In genomic region chr1:34162852-34163766, GRCh38 we compare ENCODE assay signal across 8 cellular contexts. TPM values are rescaled to one million over a fixed set of nuclear protein-coding genes. Genes with fewer than 3 reads are reported as not detected.
DNase-seq lines count a peak whose midpoint lies in the region; ATAC-seq and TF ChIP-seq lines count a peak whose summit lies in the region.

No MANE protein-coding gene starts in this region.

- intact Hi-C loops in dorsolateral prefrontal cortex (cut with DNase I) = loop anchor here (2.0 to 10.0 kb wide), 10 partner anchors 48 to 582 kb away; no protein-coding TSS in a partner anchor
- intact Hi-C loops in right lobe of liver (cut with DNase I) = no loop called here

- H3K27ac ChIP-seq in Peyer's patch = no peak overlapping the region
- H3K27ac ChIP-seq in dorsolateral prefrontal cortex = peak overlapping the region in 35 of 59 donors; percentile 12 to 97 (median 71)
- no peak overlapping the region for H3K27ac ChIP-seq in right lobe of liver

- no peaks in the 10 kb centered on the region for H3K9me3 ChIP-seq in Peyer's patch
- no peaks in the 10 kb centered on the region for H3K9me3 ChIP-seq in right lobe of liver

- TF ChIP-seq POLR2A in Peyer's patch (IDR thresholded peaks at IDR 0.05) (no peak), right lobe of liver (IDR thresholded peaks at IDR 0.05) (no peak)

- peaks cover 72 to 90% of the 10 kb centered on the region in 2 donors for H3K27me3 Mint-ChIP-seq in stimulated activated naive B cell treated with anti-CD40 and anti-IgM and Interleukin-4, amounts not matched to agents 10 μg/mL and 1 μg/mL and 100 μg/mL, for 72 hours

- H3K4me1 ChIP-seq in Peyer's patch (peaks cover 0 to 31% (median 0%) of the 10 kb centered on the region in 4 donors), right lobe of liver (peaks cover 0 to 19% (median 2%) of the 10 kb centered on the region in 4 donors)

- peaks cover 3 to 4% of the 10 kb centered on the region in 2 donors for H3K36me3 Mint-ChIP-seq in stimulated activated naive B cell treated with anti-CD40 and anti-IgM and Interleukin-4, amounts not matched to agents 10 μg/mL and 1 μg/mL and 100 μg/mL, for 72 hours

- H3K27me3 ChIP-seq in Peyer's patch (peaks cover 0 to 35% of the 10 kb centered on the region in 2 donors), dorsolateral prefrontal cortex (peaks cover 0 to 3% (median 0%) of the 10 kb centered on the region in 45 donors), right lobe of liver (peaks cover 0 to 22% of the 10 kb centered on the region in 2 donors)

- no peaks in the 10 kb centered on the region for H3K36me3 ChIP-seq in Peyer's patch
- no peaks in the 10 kb centered on the region for H3K36me3 ChIP-seq in right lobe of liver

- 2% methylated on average over 22 of the region's 46 CpGs for WGBS in right lobe of liver (ENCODE audit: insufficient coverage, low coverage, low lambda C conversion rate, missing lambda C conversion rate)

- TF ChIP-seq CTCF in Peyer's patch (IDR thresholded peaks at IDR 0.05) = peak in 4 of 6 experiments; percentile 27 to 48 (median 41)
- peak; percentile 45 to 94 (median 84) for TF ChIP-seq CTCF in dorsolateral prefrontal cortex (IDR thresholded peaks at IDR 0.05 in 54 of 56, conservative IDR thresholded peaks at IDR 0.05 in 2 of 56; ENCODE audit: low read depth in 1 of 56, partially characterized antibody in 56 of 56)
- TF ChIP-seq CTCF in right lobe of liver (IDR thresholded peaks at IDR 0.05) = peak; percentile 36 to 61 (median 56)

- peak; percentile 63 for ATAC-seq in HG03095 (IDR thresholded peaks at IDR 0.05; ENCODE audit: unreplicated experiment)
- ATAC-seq in right lobe of liver = peak; percentile 86 to 97 (median 91)
- peak; percentile 83 to 92 for ATAC-seq in stimulated activated naive B cell treated with anti-CD40 and anti-IgM and Interleukin-4, amounts not matched to agents 10 μg/mL and 1 μg/mL and 100 μg/mL, for 72 hours (replicated peaks)
- ATAC-seq in GM18519 (IDR thresholded peaks at IDR 0.05; ENCODE audit: low FRiP score, unreplicated experiment) = no peak

- peaks cover 0 to 3% of the 10 kb centered on the region in 2 donors for H3K9me3 Mint-ChIP-seq in stimulated activated naive B cell treated with anti-CD40 and anti-IgM and Interleukin-4, amounts not matched to agents 10 μg/mL and 1 μg/mL and 100 μg/mL, for 72 hours

- H3K4me3 Mint-ChIP-seq in stimulated activated naive B cell treated with anti-CD40 and anti-IgM and Interleukin-4, amounts not matched to agents 10 μg/mL and 1 μg/mL and 100 μg/mL, for 72 hours = peak overlapping the region; percentile 82

- peak overlapping the region; percentile 92 for H3K27ac Mint-ChIP-seq in stimulated activated naive B cell treated with anti-CD40 and anti-IgM and Interleukin-4, amounts not matched to agents 10 μg/mL and 1 μg/mL and 100 μg/mL, for 72 hours

- DNase-seq in stimulated activated CD4-positive, alpha-beta T cell treated with anti-CD3 and anti-CD28 coated beads, Interleukin-15, amount 100 ng/mL, for 48 hours (ENCODE audit: low read depth in 2 of 2) = peak; percentile 10 to 18
- DNase-seq in stimulated activated CD4-positive, alpha-beta T cell treated with anti-CD3 and anti-CD28 coated beads, Interleukin-4, amount 100 ng/mL, for 4 hours = no peak
- DNase-seq in Peyer's patch (peak; percentile 17 to 55 (median 53)), dorsolateral prefrontal cortex (peak; percentile 71 to 91 (median 87)), right lobe of liver (peak; percentile 60 to 75 (median 73))
- DNase-seq in stimulated activated naive B cell treated with anti-CD40 and anti-IgM and Interleukin-4, amounts not matched to agents 10 μg/mL and 1 μg/mL and 100 μg/mL, for 72 hours = peak; percentile 23

- H3K4me3 ChIP-seq in Peyer's patch = peak overlapping the region in 3 of 4 donors; percentile 20 to 42 (median 36)
- H3K4me3 ChIP-seq in dorsolateral prefrontal cortex = peak overlapping the region; percentile 42 to 81 (median 69)
- peak overlapping the region; percentile 4 to 42 (median 32) for H3K4me3 ChIP-seq in right lobe of liver

- peaks cover 5 to 13% of the 10 kb centered on the region in 2 donors for H3K4me1 Mint-ChIP-seq in stimulated activated naive B cell treated with anti-CD40 and anti-IgM and Interleukin-4, amounts not matched to agents 10 μg/mL and 1 μg/mL and 100 μg/mL, for 72 hours

RNA-seq across cellular contexts. Expression of gene CSMD2, which starts 1.9 kb away (rescaled TPM):
- total RNA-seq in Peyer's patch (1 to 10 TPM in 1 of 4 donors, under 1 TPM in 3; under 0.01 to 1.2 (median 0.70) TPM), dorsolateral prefrontal cortex (10 to 100 TPM; 13.2 to 37.8 (median 23.1) TPM), right lobe of liver (under 1 TPM in 5 of 6 experiments, not detected in 1; under 0.01 to 0.19 (median 0.09) TPM)

RNA-seq across cellular contexts. Expression of gene C1orf94, which starts 13.6 kb away (rescaled TPM):
- total RNA-seq in Peyer's patch (not detected), dorsolateral prefrontal cortex (1 to 10 TPM in 9 of 120 experiments, under 1 TPM in 81, not detected in 30; 0.19 to 1.8 (median 0.47) TPM), right lobe of liver (not detected)

Comparison
In these comparisons a context has a peak if more than half of its experiments do, and no peak if none do; other contexts are left out.
1. DNase-seq: peak in stimulated activated CD4-positive, alpha-beta T cell treated with anti-CD3 and anti-CD28 coated beads, Interleukin-15, amount 100 ng/mL, for 48 hours (2 of 2), Peyer's patch (3 of 3), dorsolateral prefrontal cortex (10 of 10), right lobe of liver (3 of 3) and stimulated activated naive B cell treated with anti-CD40 and anti-IgM and Interleukin-4, amounts not matched to agents 10 μg/mL and 1 μg/mL and 100 μg/mL, for 72 hours (single experiment); none in stimulated activated CD4-positive, alpha-beta T cell treated with anti-CD3 and anti-CD28 coated beads, Interleukin-4, amount 100 ng/mL, for 4 hours (0 of 2).
2. H3K27ac ChIP-seq: peak in dorsolateral prefrontal cortex (35 of 59); none in Peyer's patch (0 of 4) and right lobe of liver (0 of 3).
3. RNA of gene CSMD2, which starts 1.9 kb away (total RNA-seq): 13.2 to 37.8 TPM in dorsolateral prefrontal cortex; under 0.01 to 1.2 TPM in Peyer's patch and under 0.01 to 0.19 TPM in right lobe of liver; every median in the first group is over 4 times any median in the second.
4. intact Hi-C loops: an anchor here in dorsolateral prefrontal cortex (2.0 to 10.0 kb wide); none called in right lobe of liver.
5. Peak in every context shown above with its lines, with median percentiles within 50 percentile points of each other: H3K4me3 ChIP-seq and CTCF ChIP-seq.